ENCODE assay signal across 1 cellular context in genomic region chr6:16276991-16277981, GRCh38.
TF ChIP-seq lines count a peak whose summit lies in the region.

No MANE protein-coding gene starts in this region.

TF ChIP-seq in K562, 482 proteins besides CTCF, POLR2A, EP300 and RAD21 (continued from another document and continues in another):
- TF ChIP-seq E2F1 (CRISPR knock-in tag; IDR thresholded peaks at IDR 0.05) (no peak), ZNF253 (CRISPR knock-in tag; conservative IDR thresholded peaks at IDR 0.05) (no peak), MTA2 (IDR thresholded peaks at IDR 0.05; ENCODE audit: low read depth) (no peak; the same call in 1 of the 2 replicates), ZNF707 (CRISPR knock-in tag; conservative IDR thresholded peaks at IDR 0.05) (no peak), BCOR (IDR thresholded peaks at IDR 0.05) (no peak), HMG20B (CRISPR knock-in tag; IDR thresholded peaks at IDR 0.05) (no peak), ZBTB9 (CRISPR knock-in tag; IDR thresholded peaks at IDR 0.05) (no peak), RBM15 (IDR thresholded peaks at IDR 0.05; ENCODE audit: insufficient read depth, low read length) (no peak), HDAC2 (IDR thresholded peaks at IDR 0.05) (peak; percentile 60; the same call in 1 of the 2 replicates), CBX3 (IDR thresholded peaks at IDR 0.05; ENCODE audit: borderline replicate concordance in 1 of 2, low read length in 2 of 2) (0 out of 3 replicates have a peak, but pooled peaks of 1 of the 2 experiments have one; percentile 77), MAFF (IDR thresholded peaks at IDR 0.05; ENCODE audit: low read length) (no peak), ZC3H11A (IDR thresholded peaks at IDR 0.05; ENCODE audit: low read depth, low read length) (no peak; the same call in 1 of the 2 replicates), PTTG1 (tag; IDR thresholded peaks at IDR 0.05; ENCODE audit: low read depth) (no peak), MTF1 (CRISPR knock-in tag; IDR thresholded peaks at IDR 0.05; ENCODE audit: borderline replicate concordance) (no peak), NCOA4 (IDR thresholded peaks at IDR 0.05; ENCODE audit: partially characterized antibody) (no peak), SUPT5H (IDR thresholded peaks at IDR 0.05) (no peak), FOXP1 (CRISPR knock-in tag; IDR thresholded peaks at IDR 0.05) (no peak), FOXP4 (CRISPR knock-in tag; IDR thresholded peaks at IDR 0.05; ENCODE audit: borderline replicate concordance) (no peak), HDAC1 (IDR thresholded peaks at IDR 0.05) (peak in 1 of 2 experiments; percentile 53; a peak in 1 of 4 replicates), FOXM1 (IDR thresholded peaks at IDR 0.05; ENCODE audit: low read depth) (no peak), FOXM1 (CRISPR knock-in tag; IDR thresholded peaks at IDR 0.05; ENCODE audit: low read depth) (no peak), ARID3B (CRISPR knock-in tag; IDR thresholded peaks at IDR 0.05; ENCODE audit: borderline replicate concordance) (no peak), ZNF449 (CRISPR knock-in tag; IDR thresholded peaks at IDR 0.05) (no peak), ZNF512 (tag; IDR thresholded peaks at IDR 0.05) (no peak), DMBX1 (CRISPR knock-in tag; IDR thresholded peaks at IDR 0.05; ENCODE audit: borderline replicate concordance) (0 out of 2 replicates have a peak, but pooled peaks have one; percentile 22), ARID1B (IDR thresholded peaks at IDR 0.05) (peak; percentile 78), ZNF311 (CRISPR knock-in tag; IDR thresholded peaks at IDR 0.05) (no peak), ZFP30 (CRISPR knock-in tag; IDR thresholded peaks at IDR 0.05; ENCODE audit: borderline replicate concordance) (no peak), SP2 (IDR thresholded peaks at IDR 0.05; ENCODE audit: extremely low read depth, low read depth, low read length, poor library complexity, severe bottlenecking) (no peak), CBX5 (IDR thresholded peaks at IDR 0.05; ENCODE audit: borderline replicate concordance, low read depth) (no peak), ARHGAP35 (IDR thresholded peaks at IDR 0.05; ENCODE audit: partially characterized antibody) (no peak), CHD1 (IDR thresholded peaks at IDR 0.05; ENCODE audit: low read length) (no peak), TGIF2 (CRISPR knock-in tag; IDR thresholded peaks at IDR 0.05) (no peak), PPARD (CRISPR knock-in tag; IDR thresholded peaks at IDR 0.05) (no peak), ZNF318 (IDR thresholded peaks at IDR 0.05; ENCODE audit: borderline replicate concordance in 1 of 2, low read depth in 1 of 2) (no peak; a peak in 1 of 4 replicates), TSC22D4 (tag; IDR thresholded peaks at IDR 0.05) (no peak), IRF2 (CRISPR knock-in tag; IDR thresholded peaks at IDR 0.05) (no peak), ZNF316 (IDR thresholded peaks at IDR 0.05) (no peak), ELF2 (CRISPR knock-in tag; IDR thresholded peaks at IDR 0.05) (no peak), E2F8 (IDR thresholded peaks at IDR 0.05; ENCODE audit: low read depth, partially characterized antibody) (no peak), STAG1 (CRISPR knock-in tag; IDR thresholded peaks at IDR 0.05; ENCODE audit: borderline replicate concordance) (no peak; the same call in 1 of the 2 replicates), ZNF174 (CRISPR knock-in tag; IDR thresholded peaks at IDR 0.05) (no peak), ZFP36 (IDR thresholded peaks at IDR 0.05; ENCODE audit: low read depth, low read length, partially characterized antibody) (no peak), LCOR (CRISPR knock-in tag; IDR thresholded peaks at IDR 0.05) (peak; percentile 85; the same call in 1 of the 2 replicates), ZNF699 (CRISPR knock-in tag; IDR thresholded peaks at IDR 0.05; ENCODE audit: insufficient replicate concordance) (no peak)
